In genomic region chr6:5191722-5192121, GRCh38 we compare ENCODE assay signal across 1 cellular context.
TF ChIP-seq lines count a peak whose summit lies in the region.

No MANE protein-coding gene starts in this region.

TF ChIP-seq in GM12878, 131 proteins besides CTCF, POLR2A, EP300 and RAD21 (continued from another document):
- TF ChIP-seq, protein P1, sequence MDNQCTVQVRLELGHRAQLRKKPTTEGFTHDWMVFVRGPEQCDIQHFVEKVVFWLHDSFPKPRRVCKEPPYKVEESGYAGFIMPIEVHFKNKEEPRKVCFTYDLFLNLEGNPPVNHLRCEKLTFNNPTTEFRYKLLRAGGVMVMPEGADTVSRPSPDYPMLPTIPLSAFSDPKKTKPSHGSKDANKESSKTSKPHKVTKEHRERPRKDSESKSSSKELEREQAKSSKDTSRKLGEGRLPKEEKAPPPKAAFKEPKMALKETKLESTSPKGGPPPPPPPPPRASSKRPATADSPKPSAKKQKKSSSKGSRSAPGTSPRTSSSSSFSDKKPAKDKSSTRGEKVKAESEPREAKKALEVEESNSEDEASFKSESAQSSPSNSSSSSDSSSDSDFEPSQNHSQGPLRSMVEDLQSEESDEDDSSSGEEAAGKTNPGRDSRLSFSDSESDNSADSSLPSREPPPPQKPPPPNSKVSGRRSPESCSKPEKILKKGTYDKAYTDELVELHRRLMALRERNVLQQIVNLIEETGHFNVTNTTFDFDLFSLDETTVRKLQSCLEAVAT (IDR thresholded peaks at IDR 0.05), result no peak
- no peak for TF ChIP-seq SKIL (IDR thresholded peaks at IDR 0.05; ENCODE audit: low read depth, poor library complexity, severe bottlenecking)
- TF ChIP-seq, protein P2, sequence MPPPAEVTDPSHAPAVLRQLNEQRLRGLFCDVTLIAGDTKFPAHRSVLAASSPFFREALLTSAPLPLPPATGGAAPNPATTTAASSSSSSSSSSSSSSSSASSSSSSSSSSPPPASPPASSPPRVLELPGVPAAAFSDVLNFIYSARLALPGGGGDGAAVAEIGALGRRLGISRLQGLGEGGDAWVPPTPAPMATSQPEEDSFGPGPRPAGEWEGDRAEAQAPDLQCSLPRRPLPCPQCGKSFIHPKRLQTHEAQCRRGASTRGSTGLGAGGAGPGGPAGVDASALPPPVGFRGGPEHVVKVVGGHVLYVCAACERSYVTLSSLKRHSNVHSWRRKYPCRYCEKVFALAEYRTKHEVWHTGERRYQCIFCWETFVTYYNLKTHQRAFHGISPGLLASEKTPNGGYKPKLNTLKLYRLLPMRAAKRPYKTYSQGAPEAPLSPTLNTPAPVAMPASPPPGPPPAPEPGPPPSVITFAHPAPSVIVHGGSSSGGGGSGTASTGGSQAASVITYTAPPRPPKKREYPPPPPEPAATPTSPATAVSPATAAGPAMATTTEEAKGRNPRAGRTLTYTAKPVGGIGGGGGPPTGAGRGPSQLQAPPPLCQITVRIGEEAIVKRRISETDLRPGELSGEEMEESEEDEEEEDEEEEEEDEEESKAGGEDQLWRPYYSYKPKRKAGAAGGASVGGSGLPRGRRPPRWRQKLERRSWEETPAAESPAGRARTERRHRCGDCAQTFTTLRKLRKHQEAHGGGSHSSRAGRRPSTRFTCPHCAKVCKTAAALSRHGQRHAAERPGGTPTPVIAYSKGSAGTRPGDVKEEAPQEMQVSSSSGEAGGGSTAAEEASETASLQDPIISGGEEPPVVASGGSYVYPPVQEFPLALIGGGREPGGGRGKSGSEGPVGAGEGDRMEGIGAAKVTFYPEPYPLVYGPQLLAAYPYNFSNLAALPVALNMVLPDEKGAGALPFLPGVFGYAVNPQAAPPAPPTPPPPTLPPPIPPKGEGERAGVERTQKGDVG (CRISPR knock-in tag; IDR thresholded peaks at IDR 0.05), result no peak
- no peak for TF ChIP-seq RELB (IDR thresholded peaks at IDR 0.05; ENCODE audit: low read depth)
- TF ChIP-seq, protein P3, sequence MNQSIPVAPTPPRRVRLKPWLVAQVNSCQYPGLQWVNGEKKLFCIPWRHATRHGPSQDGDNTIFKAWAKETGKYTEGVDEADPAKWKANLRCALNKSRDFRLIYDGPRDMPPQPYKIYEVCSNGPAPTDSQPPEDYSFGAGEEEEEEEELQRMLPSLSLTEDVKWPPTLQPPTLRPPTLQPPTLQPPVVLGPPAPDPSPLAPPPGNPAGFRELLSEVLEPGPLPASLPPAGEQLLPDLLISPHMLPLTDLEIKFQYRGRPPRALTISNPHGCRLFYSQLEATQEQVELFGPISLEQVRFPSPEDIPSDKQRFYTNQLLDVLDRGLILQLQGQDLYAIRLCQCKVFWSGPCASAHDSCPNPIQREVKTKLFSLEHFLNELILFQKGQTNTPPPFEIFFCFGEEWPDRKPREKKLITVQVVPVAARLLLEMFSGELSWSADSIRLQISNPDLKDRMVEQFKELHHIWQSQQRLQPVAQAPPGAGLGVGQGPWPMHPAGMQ (IDR thresholded peaks at IDR 0.05; ENCODE audit: borderline replicate concordance), result no peak
- TF ChIP-seq YY1 (IDR thresholded peaks at IDR 0.05; ENCODE audit: low read depth, low read length), result no peak
- TF ChIP-seq ATF7 (IDR thresholded peaks at IDR 0.05; ENCODE audit: low read depth), result no peak
- no peak for TF ChIP-seq POLR2AphosphoS5 (IDR thresholded peaks at IDR 0.05; ENCODE audit: low read length)
- TF ChIP-seq FOXM1 (IDR thresholded peaks at IDR 0.05; ENCODE audit: low read depth, low read length), result no peak
- TF ChIP-seq CEBPZ (IDR thresholded peaks at IDR 0.05; ENCODE audit: low read depth, low read length), result no peak
- TF ChIP-seq FOXK2 (IDR thresholded peaks at IDR 0.05), result no peak
- TF ChIP-seq MTA3 (IDR thresholded peaks at IDR 0.05; ENCODE audit: borderline replicate concordance, low read length), result no peak
- TF ChIP-seq ZZZ3 (IDR thresholded peaks at IDR 0.05; ENCODE audit: control insufficient read depth, insufficient read length, low read depth), result no peak
- no peak for TF ChIP-seq MYB (IDR thresholded peaks at IDR 0.05; ENCODE audit: borderline replicate concordance, low read depth, low read length)
